ENCODE assay signal across 1 cellular context in the genomic region with DNA sequence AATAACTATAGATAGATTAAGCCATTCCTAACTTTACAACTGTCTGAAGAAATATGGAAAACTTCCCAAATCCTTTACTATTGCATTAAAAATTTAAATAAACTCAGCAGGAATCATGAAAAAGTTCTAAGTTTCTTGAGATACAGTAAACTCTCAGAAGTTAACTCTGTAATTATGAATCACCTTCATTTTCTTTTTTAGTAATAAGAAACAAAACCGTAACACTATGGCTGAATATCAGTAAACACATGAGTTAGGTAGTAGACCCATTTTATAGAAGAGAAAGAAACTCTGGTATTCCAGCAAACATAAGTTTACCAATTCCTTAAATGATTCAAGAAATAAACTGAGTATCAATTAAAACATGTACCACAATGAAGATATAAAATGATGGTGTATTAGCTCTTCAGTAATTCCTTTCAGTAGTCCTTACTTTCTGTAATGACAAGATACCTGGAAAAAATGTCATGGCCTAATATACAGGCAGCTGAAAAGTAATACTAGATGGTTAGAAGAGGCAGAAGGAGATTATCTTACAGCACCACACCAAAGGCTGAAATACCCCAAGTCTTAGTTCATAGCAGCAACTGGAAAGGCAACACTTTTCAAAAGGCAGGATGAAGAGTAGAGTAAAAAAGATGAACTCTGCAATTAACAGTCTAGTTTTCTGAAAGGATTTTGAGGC.
TF ChIP-seq lines count a peak whose summit lies in the region.

No MANE protein-coding gene starts in this region.

TF ChIP-seq in A549, 52 proteins besides CTCF, POLR2A, EP300 and RAD21 (continued from another document):
- TF ChIP-seq HEYL (CRISPR knock-in tag; IDR thresholded peaks at IDR 0.05) (no peak), ZSCAN20 (CRISPR knock-in tag; IDR thresholded peaks at IDR 0.05) (no peak), POLR2AphosphoS2 (conservative IDR thresholded peaks at IDR 0.05; ENCODE audit: low read length) (no peak), RFX5 (IDR thresholded peaks at IDR 0.05) (no peak), CHD4 (IDR thresholded peaks at IDR 0.05; ENCODE audit: borderline replicate concordance) (no peak), JUNB (IDR thresholded peaks at IDR 0.05) (no peak), SMC3 (IDR thresholded peaks at IDR 0.05) (no peak), CHD2 (IDR thresholded peaks at IDR 0.05; ENCODE audit: low read length, partially characterized antibody) (no peak)
- TF ChIP-seq, protein P1, sequence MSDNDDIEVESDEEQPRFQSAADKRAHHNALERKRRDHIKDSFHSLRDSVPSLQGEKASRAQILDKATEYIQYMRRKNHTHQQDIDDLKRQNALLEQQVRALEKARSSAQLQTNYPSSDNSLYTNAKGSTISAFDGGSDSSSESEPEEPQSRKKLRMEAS (IDR thresholded peaks at IDR 0.05) = no peak
- TF ChIP-seq, protein P2, sequence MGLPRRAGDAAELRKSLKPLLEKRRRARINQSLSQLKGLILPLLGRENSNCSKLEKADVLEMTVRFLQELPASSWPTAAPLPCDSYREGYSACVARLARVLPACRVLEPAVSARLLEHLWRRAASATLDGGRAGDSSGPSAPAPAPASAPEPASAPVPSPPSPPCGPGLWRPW (IDR thresholded peaks at IDR 0.05) = no peak
- TF ChIP-seq, protein P3, sequence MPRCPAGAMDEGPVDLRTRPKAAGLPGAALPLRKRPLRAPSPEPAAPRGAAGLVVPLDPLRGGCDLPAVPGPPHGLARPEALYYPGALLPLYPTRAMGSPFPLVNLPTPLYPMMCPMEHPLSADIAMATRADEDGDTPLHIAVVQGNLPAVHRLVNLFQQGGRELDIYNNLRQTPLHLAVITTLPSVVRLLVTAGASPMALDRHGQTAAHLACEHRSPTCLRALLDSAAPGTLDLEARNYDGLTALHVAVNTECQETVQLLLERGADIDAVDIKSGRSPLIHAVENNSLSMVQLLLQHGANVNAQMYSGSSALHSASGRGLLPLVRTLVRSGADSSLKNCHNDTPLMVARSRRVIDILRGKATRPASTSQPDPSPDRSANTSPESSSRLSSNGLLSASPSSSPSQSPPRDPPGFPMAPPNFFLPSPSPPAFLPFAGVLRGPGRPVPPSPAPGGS (IDR thresholded peaks at IDR 0.05) = no peak
